10 cellular contexts compared by ENCODE assay signal in the genomic region with DNA sequence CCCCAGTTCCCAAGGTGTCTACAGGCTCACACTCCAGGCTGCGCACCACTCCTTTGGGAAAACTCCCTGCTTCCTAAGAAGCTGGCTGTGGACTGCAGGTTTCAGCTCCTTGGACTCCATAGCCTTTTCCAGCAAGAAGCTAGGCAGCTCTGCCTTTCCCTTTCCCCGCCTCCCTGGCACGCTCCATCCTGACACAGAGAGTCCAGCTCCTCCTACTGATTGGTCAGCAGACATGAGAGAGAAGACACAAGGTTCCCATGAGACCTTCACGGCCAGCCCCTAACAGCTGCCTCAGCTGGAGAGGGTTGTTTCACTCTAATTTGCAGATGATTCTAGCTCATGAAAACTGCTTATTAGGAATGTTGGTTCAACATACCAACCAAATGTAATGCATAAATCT. TPM values are rescaled to one million over a fixed set of nuclear protein-coding genes. Genes with fewer than 3 reads are reported as not detected.
DNase-seq lines count a peak whose midpoint lies in the region; ATAC-seq, FAIRE-seq and TF ChIP-seq lines count a peak whose summit lies in the region.
"Had no signal": no experiment of that assay in that cellular context is flagged by ENCODE, and none has a peak within 500 bp of the region (broad histone marks: within the 10 kb centered on the region; RNA-seq: fewer than 3 reads in every experiment).

No MANE protein-coding gene starts in this region.

- POLR2A ChIA-PET in HepG2 (lab: Yijun Ruan, JAX) = no interaction called here

- intact Hi-C loops in HepG2 (cut with micrococcal nuclease; ENCODE audit: unreplicated experiment) = no loop called here

- 0% methylated on average over 4 of the region's 4 CpGs for WGBS in HepG2 (ENCODE audit: low lambda C conversion rate)

- H3K9me3 Mint-ChIP-seq in chondrocyte (ENCODE audit: low read depth) = peaks cover 9% of the 10 kb centered on the region

- no peak overlapping the region for H3K4me2 ChIP-seq in HepG2 (ENCODE audit: low read depth, low read length)

- H3K4me1 Mint-ChIP-seq in chondrocyte (ENCODE audit: low read depth) = peaks cover 30% of the 10 kb centered on the region
- H3K4me1 Mint-ChIP-seq: CD4-positive, CD25-positive, alpha-beta regulatory T cell had no signal

- H3K4me1 ChIP-seq in HepG2 (ENCODE audit: insufficient read depth, low read length) = no peaks in the 10 kb centered on the region

- H3K9me3 ChIP-seq in HepG2 (ENCODE audit: low read length) = no peaks in the 10 kb centered on the region

- no peak overlapping the region for H3K4me3 Mint-ChIP-seq in chondrocyte (ENCODE audit: unreplicated experiment)
- H3K4me3 Mint-ChIP-seq: CD4-positive, CD25-positive, alpha-beta regulatory T cell had no signal

- H3K9ac ChIP-seq in HepG2 (ENCODE audit: insufficient read depth, low read depth, low read length) = no peak overlapping the region

- peak overlapping the region; percentile 42 for H3K27ac Mint-ChIP-seq in chondrocyte (ENCODE audit: unreplicated experiment)
- H3K27ac Mint-ChIP-seq: CD4-positive, CD25-positive, alpha-beta regulatory T cell had no signal

- H3K27me3 ChIP-seq in HepG2 (ENCODE audit: control insufficient read depth in 1 of 2, insufficient read depth in 2 of 2, low read length in 2 of 2) = peaks cover 0 to 4% of the 10 kb centered on the region in 2 experiments; a peak in 2 of 5 replicates

- peak; percentile 82 for DNase-seq in A172 (ENCODE audit: low spot score)
- DNase-seq in NCI-H1092 (lab: John Stamatoyannopoulos, UW) = peak; percentile 61
- DNase-seq in chondrocyte (ENCODE audit: low spot score) = no peak
- DNase-seq in left lobe of liver (ENCODE audit: low spot score) = no peak
- DNase-seq in stimulated activated CD4-positive, alpha-beta T cell treated with anti-CD3 and anti-CD28 coated beads, Interleukin-2, amount 100 ng/mL, for 24 hours = no peak
- DNase-seq in HepG2 (ENCODE audit: low spot score) = no peak
- no peak for DNase-seq in D721Med (ENCODE audit: insufficient read length, low spot score)
- no peak for DNase-seq in cortex of kidney (lab: John Stamatoyannopoulos, UW)
- DNase-seq: CD4-positive, CD25-positive, alpha-beta regulatory T cell had no signal

- no peaks in the 10 kb centered on the region for H3K27me3 Mint-ChIP-seq in chondrocyte (ENCODE audit: low read depth)
- H3K27me3 Mint-ChIP-seq: CD4-positive, CD25-positive, alpha-beta regulatory T cell had no signal

- CTCF ChIA-PET in HepG2 (lab: Yijun Ruan, JAX; ENCODE audit: low intra/inter-chr PET ratio, low total read pairs) = no interaction called here

- H3K4me3 ChIP-seq in HepG2 (replicated peaks in 1 of 3; ENCODE audit: insufficient read depth in 1 of 3, low read depth in 2 of 3, low read length in 3 of 3) = no peak overlapping the region

- TF ChIP-seq POLR2A in HepG2 (IDR thresholded peaks at IDR 0.05; ENCODE audit: insufficient read depth in 1 of 2, low read depth in 2 of 2, low read length in 2 of 2) = no peak

- no peaks in the 10 kb centered on the region for H3K36me3 ChIP-seq in HepG2 (replicated peaks in 1 of 2; ENCODE audit: control insufficient read depth in 1 of 2, insufficient read depth in 2 of 2, low read length in 2 of 2)

- TF ChIP-seq CTCF in chondrocyte (IDR thresholded peaks at IDR 0.05) (peak; percentile 23), HepG2 (CRISPR knock-in tag; IDR thresholded peaks at IDR 0.05) (no peak), D721Med (IDR thresholded peaks at IDR 0.05; ENCODE audit: insufficient read depth, missing control alignments) (no peak)

- no peak for TF ChIP-seq RAD21 in HepG2 (CRISPR knock-in tag; IDR thresholded peaks at IDR 0.05)

- H3K27ac ChIP-seq in HepG2 (ENCODE audit: extremely low read length, insufficient read depth, low read length) = no peak overlapping the region
- H3K27ac ChIP-seq: HL-60 had no signal

- FAIRE-seq in HepG2 (lab: Jason Lieb, UNC) = no peak
- FAIRE-seq in D721Med (lab: Jason Lieb, UNC) = no peak

- no peaks in the 10 kb centered on the region for H3K79me2 ChIP-seq in HepG2 (ENCODE audit: insufficient read depth, low read length)

- H4K20me1 ChIP-seq in HepG2 (ENCODE audit: insufficient read depth, low read length) = no peaks in the 10 kb centered on the region

- ATAC-seq in left lobe of liver (peak; percentile 29), HepG2 (no peak)

- peaks cover 1% of the 10 kb centered on the region for H3K36me3 Mint-ChIP-seq in chondrocyte (ENCODE audit: low read depth)
- H3K36me3 Mint-ChIP-seq: CD4-positive, CD25-positive, alpha-beta regulatory T cell had no signal

- no TSS peak for BruUV-seq in HepG2 (replicated peaks; lab: Mats Ljungman, UMichigan)

- TF ChIP-seq EP300 in HepG2 (IDR thresholded peaks at IDR 0.05; ENCODE audit: low read depth in 2 of 2, low read length in 2 of 2) (no peak), HepG2 (CRISPR knock-in tag; IDR thresholded peaks at IDR 0.05; ENCODE audit: borderline replicate concordance) (no peak)

- in situ Hi-C loops in HepG2 (cut with HindIII; ENCODE audit: extremely low pct_ligation_motif_present, low pct_unique_long_range_greater_than_20kb) = no loop called here

- no peak overlapping the region for H2AFZ ChIP-seq in HepG2 (ENCODE audit: low read length)

TF ChIP-seq in HepG2, 621 proteins besides CTCF, POLR2A, EP300 and RAD21:
- TF ChIP-seq ZNF891 (CRISPR knock-in tag; IDR thresholded peaks at IDR 0.05) (no peak), ZFP90 (CRISPR knock-in tag; IDR thresholded peaks at IDR 0.05; ENCODE audit: borderline replicate concordance) (no peak), ASH2L (IDR thresholded peaks at IDR 0.05; ENCODE audit: insufficient read length, low read depth, low read length) (no peak), HOXA9 (CRISPR knock-in tag; IDR thresholded peaks at IDR 0.05; ENCODE audit: borderline replicate concordance) (no peak), ZBTB38 (CRISPR knock-in tag; IDR thresholded peaks at IDR 0.05) (no peak)
- TF ChIP-seq, protein P1, sequence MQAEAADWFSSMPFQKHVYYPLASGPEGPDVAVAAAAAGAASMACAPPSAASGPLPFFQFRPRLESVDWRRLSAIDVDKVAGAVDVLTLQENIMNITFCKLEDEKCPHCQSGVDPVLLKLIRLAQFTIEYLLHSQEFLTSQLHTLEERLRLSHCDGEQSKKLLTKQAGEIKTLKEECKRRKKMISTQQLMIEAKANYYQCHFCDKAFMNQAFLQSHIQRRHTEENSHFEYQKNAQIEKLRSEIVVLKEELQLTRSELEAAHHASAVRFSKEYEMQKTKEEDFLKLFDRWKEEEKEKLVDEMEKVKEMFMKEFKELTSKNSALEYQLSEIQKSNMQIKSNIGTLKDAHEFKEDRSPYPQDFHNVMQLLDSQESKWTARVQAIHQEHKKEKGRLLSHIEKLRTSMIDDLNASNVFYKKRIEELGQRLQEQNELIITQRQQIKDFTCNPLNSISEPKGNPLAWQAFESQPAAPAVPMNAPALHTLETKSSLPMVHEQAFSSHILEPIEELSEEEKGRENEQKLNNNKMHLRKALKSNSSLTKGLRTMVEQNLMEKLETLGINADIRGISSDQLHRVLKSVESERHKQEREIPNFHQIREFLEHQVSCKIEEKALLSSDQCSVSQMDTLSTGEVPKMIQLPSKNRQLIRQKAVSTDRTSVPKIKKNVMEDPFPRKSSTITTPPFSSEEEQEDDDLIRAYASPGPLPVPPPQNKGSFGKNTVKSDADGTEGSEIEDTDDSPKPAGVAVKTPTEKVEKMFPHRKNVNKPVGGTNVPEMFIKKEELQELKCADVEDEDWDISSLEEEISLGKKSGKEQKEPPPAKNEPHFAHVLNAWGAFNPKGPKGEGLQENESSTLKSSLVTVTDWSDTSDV (CRISPR knock-in tag; IDR thresholded peaks at IDR 0.05) = no peak

RNA-seq across cellular contexts. Expression of gene TENM4, which starts 27.6 kb away (rescaled TPM):
- total RNA-seq in A172 (2014; rRNA removed; shearing (Covaris generic)) = 0.19 and 0.91 TPM in 2 replicates
- total RNA-seq in chondrocyte (2.8 to 34.3 TPM (median 3.8 TPM) in 3 replicates), left lobe of liver (0.08 TPM), HepG2 (2016; rRNA removed; fragmentation: Illumina TruSeq; extraction: Trizol) (not detected in 2 replicates)
- total RNA-seq in HepG2 (2016; cell fraction: cytosol; rRNA removed; fragmentation: Illumina TruSeq; extraction: Trizol; ENCODE audit: low read depth) = not detected in 2 replicates
- not detected in 2 replicates for total RNA-seq in HepG2 (2016; cell fraction: insoluble cytoplasmic fraction; rRNA removed; fragmentation: Illumina TruSeq; extraction: Trizol)
- not detected in 2 replicates for total RNA-seq in HepG2 (2016; cell fraction: membrane; rRNA removed; fragmentation: Illumina TruSeq; extraction: Trizol)
- total RNA-seq in HepG2 (2016; cell fraction: nucleus; rRNA removed; fragmentation: Illumina TruSeq; extraction: Trizol) = not detected in 2 replicates
- under 0.01 TPM in 1 of 2 replicates, not detected in the other for polyA plus RNA-seq in HepG2 (2011; rRNA removed)
- not detected in 2 replicates for polyA plus RNA-seq in HepG2 (2011; cell fraction: cytosol; rRNA removed)
- not detected in 2 replicates for polyA plus RNA-seq in HepG2 (2011; cell fraction: nucleus; rRNA removed)
- polyA plus RNA-seq in HepG2 (2012) = not detected in 2 replicates
- polyA plus RNA-seq in HepG2 (2016; cell fraction: cytosol; fragmentation: Illumina TruSeq; extraction: Trizol; ENCODE audit: low read depth) = not detected in 2 replicates
- polyA plus RNA-seq in HepG2 (2016; cell fraction: insoluble cytoplasmic fraction; fragmentation: Illumina TruSeq; extraction: Trizol; ENCODE audit: low read depth) = not detected in 2 replicates
- polyA plus RNA-seq in HepG2 (2016; cell fraction: membrane; fragmentation: Illumina TruSeq; extraction: Trizol; ENCODE audit: low read depth) = not detected in 2 replicates
- not detected in 2 replicates for polyA plus RNA-seq in HepG2 (2016; cell fraction: nucleus; fragmentation: Illumina TruSeq; extraction: Trizol; ENCODE audit: insufficient read depth, low read depth)
- polyA minus RNA-seq in HepG2 (2011; rRNA and poly(A)+ RNA removed; ENCODE audit: low replicate concordance) = 0.07 TPM in 1 of 2 replicates, not detected in the other
- not detected in 2 replicates for polyA minus RNA-seq in HepG2 (2011; cell fraction: cytosol; rRNA and poly(A)+ RNA removed)
- not detected in 2 replicates for polyA minus RNA-seq in HepG2 (2011; cell fraction: nucleus; rRNA and poly(A)+ RNA removed)
- total RNA-seq: CD4-positive, CD25-positive, alpha-beta regulatory T cell had no signal

Comparison
In these comparisons a context has a peak if more than half of its experiments do, and no peak if none do; other contexts are left out.
1. DNase-seq: peak in A172 (single experiment) and NCI-H1092 (single experiment); none in chondrocyte (single experiment), left lobe of liver (single experiment), stimulated activated CD4-positive, alpha-beta T cell treated with anti-CD3 and anti-CD28 coated beads, Interleukin-2, amount 100 ng/mL, for 24 hours (0 of 2), HepG2 (single experiment), D721Med (single experiment) and cortex of kidney (single experiment).